In the genomic region with DNA sequence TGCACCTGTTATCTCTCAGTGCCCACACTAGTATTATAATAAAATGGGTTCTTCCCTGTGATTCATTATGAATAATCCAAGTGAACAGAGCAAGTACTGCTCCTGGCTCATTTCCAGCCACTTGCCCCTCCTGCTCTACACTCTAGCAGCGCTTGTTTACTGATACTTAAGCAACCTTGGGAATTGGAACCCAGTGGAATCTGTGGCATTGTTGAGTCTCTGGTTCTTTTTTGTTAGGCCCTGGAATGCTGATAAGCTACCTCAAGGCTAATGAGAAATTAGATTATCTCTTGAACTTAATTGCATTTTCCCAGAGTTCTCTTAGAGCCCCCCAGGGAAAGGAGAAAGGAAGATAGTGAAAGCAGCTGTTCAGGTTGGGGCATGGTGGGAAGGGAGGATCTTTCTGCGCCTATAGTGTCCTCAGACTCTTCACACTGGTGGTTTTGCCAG, we compare ENCODE assay signal across 12 cellular contexts. TPM values are rescaled to one million over a fixed set of nuclear protein-coding genes. Genes with fewer than 3 reads are reported as not detected.
A peak's percentile ranks its signal among the peaks of the same experiment; 100 is the strongest.
DNase-seq lines count a peak whose midpoint lies in the region; ATAC-seq and TF ChIP-seq lines count a peak whose summit lies in the region.
"Had no signal": no experiment of that assay in that cellular context is flagged by ENCODE, and none has a peak within 500 bp of the region (broad histone marks: within the 10 kb centered on the region; RNA-seq: fewer than 3 reads in every experiment).

No MANE protein-coding gene starts in this region.

- no peaks in the 10 kb centered on the region for H3K27me3 Mint-ChIP-seq in H9 (ENCODE audit: low read depth)
- H3K27me3 Mint-ChIP-seq: activated B cell treated with CpG ODN at 0.5 μM for 24 hours; activated naive CD4-positive, alpha-beta T cell treated with anti-CD3 and anti-CD28 coated beads, Interleukin-2, amount 50 U/mL, for 24 hours had no signal

- H3K36me3 ChIP-seq in Karpas-422 (ENCODE audit: insufficient read depth, low read length) = no peaks in the 10 kb centered on the region

- CTCF ChIA-PET in RWPE1 (lab: Yijun Ruan, JAX) = interaction anchor here (0.6 kb wide), 1 partner anchor 418 kb away, joined by 3 read pairs; no protein-coding TSS in a partner anchor

- H3K4me1 Mint-ChIP-seq in H9 = peaks cover 9 to 12% of the 10 kb centered on the region in 2 experiments
- H3K4me1 Mint-ChIP-seq: activated B cell treated with CpG ODN at 0.5 μM for 24 hours; activated naive CD4-positive, alpha-beta T cell treated with anti-CD3 and anti-CD28 coated beads, Interleukin-2, amount 50 U/mL, for 24 hours; CD4-positive, CD25-positive, alpha-beta regulatory T cell had no signal

- H3K14ac ChIP-seq in H9 (ENCODE audit: insufficient read depth, low read length) = no peak overlapping the region

- no peak overlapping the region for H3T11ph ChIP-seq in H9 (ENCODE audit: low read length)

- H2BK5ac ChIP-seq in H9 (ENCODE audit: insufficient read length, low read length) = no peak overlapping the region

- H2AK5ac ChIP-seq in H9 (ENCODE audit: insufficient read length, low read length) = no peak overlapping the region

- no peak overlapping the region for H2BK20ac ChIP-seq in H9 (ENCODE audit: low read depth, low read length, poor library complexity, severe bottlenecking)

- no peak overlapping the region for H3K23ac ChIP-seq in H9 (ENCODE audit: insufficient read length, low read depth, low read length)

- H2BK120ac ChIP-seq in H9 (ENCODE audit: low read depth, low read length, poor library complexity, severe bottlenecking) = no peak overlapping the region

- H3K9me2 ChIP-seq in Karpas-422 (replicated peaks; ENCODE audit: insufficient read depth, low read length) = no peaks in the 10 kb centered on the region

- no peak overlapping the region for H3K4ac ChIP-seq in H9 (ENCODE audit: low read depth, low read length)

- H3K23me2 ChIP-seq in H9 (ENCODE audit: insufficient read length, low read depth, low read length, poor library complexity, severe bottlenecking) = no peaks in the 10 kb centered on the region

- peak overlapping the region; percentile 19 for H3K18ac ChIP-seq in H9 (ENCODE audit: insufficient read length, low read depth, low read length)

- H3K27me3 ChIP-seq in H9 (ENCODE audit: insufficient read depth, low read length) (no peaks in the 10 kb centered on the region), Karpas-422 (ENCODE audit: low read length) (no peaks in the 10 kb centered on the region)

- H2BK12ac ChIP-seq in H9 (ENCODE audit: insufficient read length, low read depth, low read length) = no peak overlapping the region

- H4K8ac ChIP-seq in H9 (replicated peaks; ENCODE audit: insufficient read length, low read depth, low read length) = no peak overlapping the region

- no peak overlapping the region for H2BK15ac ChIP-seq in H9 (ENCODE audit: low read depth, low read length)

- H2AFZ ChIP-seq in H9 (ENCODE audit: low read length) = no peak overlapping the region
- no peak overlapping the region for H2AFZ ChIP-seq in Karpas-422 (ENCODE audit: low read length)

- H4K91ac ChIP-seq in H9 (ENCODE audit: insufficient read length, low read depth, low read length) = no peak overlapping the region

- no CpG with 5 or more reads among the region's 2 CpGs for WGBS in H9 (ENCODE audit: extremely low coverage, insufficient read length, low lambda C conversion rate)

- no peaks in the 10 kb centered on the region for H3K9me3 ChIP-seq in H9 (ENCODE audit: control insufficient read depth, low read depth, low read length)
- no peaks in the 10 kb centered on the region for H3K9me3 ChIP-seq in Karpas-422 (ENCODE audit: low read length)

- TF ChIP-seq CTCF in H9 (conservative IDR thresholded peaks at IDR 0.05) = no peak
- TF ChIP-seq CTCF in RWPE1 (conservative IDR thresholded peaks at IDR 0.05; ENCODE audit: low read depth) = no peak
- TF ChIP-seq CTCF in foreskin fibroblast (IDR thresholded peaks at IDR 0.05; ENCODE audit: low read depth, low read length) = no peak

- no peak overlapping the region for H3K4me3 Mint-ChIP-seq in H9
- H3K4me3 Mint-ChIP-seq: activated B cell treated with CpG ODN at 0.5 μM for 24 hours; activated naive CD4-positive, alpha-beta T cell treated with anti-CD3 and anti-CD28 coated beads, Interleukin-2, amount 50 U/mL, for 24 hours; CD4-positive, CD25-positive, alpha-beta regulatory T cell had no signal

- ATAC-seq in GM19467 (IDR thresholded peaks at IDR 0.05; ENCODE audit: unreplicated experiment) (no peak), GM21786 (IDR thresholded peaks at IDR 0.05; ENCODE audit: unreplicated experiment) (no peak), HG02610 (IDR thresholded peaks at IDR 0.05; ENCODE audit: unreplicated experiment) (no peak)

- no peaks in the 10 kb centered on the region for H3K79me1 ChIP-seq in H9 (ENCODE audit: insufficient read depth, low read depth, low read length, poor library complexity, severe bottlenecking)

- H3K9ac ChIP-seq in H9 (ENCODE audit: extremely low read depth, insufficient read length, low read length) (no peak overlapping the region), Karpas-422 (ENCODE audit: low read length) (no peak overlapping the region)

- no peaks in the 10 kb centered on the region for H3K36me3 Mint-ChIP-seq in H9 (ENCODE audit: insufficient read depth in 1 of 3, low read depth in 3 of 3)
- H3K36me3 Mint-ChIP-seq: activated naive CD4-positive, alpha-beta T cell treated with anti-CD3 and anti-CD28 coated beads, Interleukin-2, amount 50 U/mL, for 24 hours; CD4-positive, CD25-positive, alpha-beta regulatory T cell had no signal

- H3K27ac ChIP-seq in H9 (ENCODE audit: insufficient read length, low read depth, low read length) = no peak overlapping the region
- no peak overlapping the region for H3K27ac ChIP-seq in RWPE1
- H3K27ac ChIP-seq in Karpas-422 (ENCODE audit: low read length) = no peak overlapping the region

- peak overlapping the region in 2 of 3 experiments; percentile 20 to 86; a peak in 3 of 7 replicates for H3K27ac Mint-ChIP-seq in H9
- H3K27ac Mint-ChIP-seq: activated B cell treated with CpG ODN at 0.5 μM for 24 hours; activated naive CD4-positive, alpha-beta T cell treated with anti-CD3 and anti-CD28 coated beads, Interleukin-2, amount 50 U/mL, for 24 hours; CD4-positive, CD25-positive, alpha-beta regulatory T cell had no signal

- H4K5ac ChIP-seq in H9 (ENCODE audit: insufficient read length, low read depth, low read length) = no peak overlapping the region

- H3K4me2 ChIP-seq in H9 (ENCODE audit: insufficient read depth, insufficient read length, low read length) (no peak overlapping the region), Karpas-422 (ENCODE audit: low read depth, low read length, poor library complexity, severe bottlenecking) (no peak overlapping the region)

- no peak overlapping the region for H3K4me3 ChIP-seq in foreskin fibroblast (ENCODE audit: low read depth in 1 of 2, low read length in 2 of 2)
- no peak overlapping the region for H3K4me3 ChIP-seq in Karpas-422 (ENCODE audit: low read length)

- POLR2A ChIA-PET in RWPE1 (lab: Yijun Ruan, JAX; ENCODE audit: low non-redundant PET) = interaction anchor here (0.6 kb wide), 1 partner anchor 25 kb away, joined by 3 read pairs; no protein-coding TSS in a partner anchor

- DNase-seq in A172 (ENCODE audit: low spot score) (peak; percentile 90), H9 (no peak), RWPE1 (ENCODE audit: low spot score) (peak; percentile 44), foreskin fibroblast (peak; percentile 19 to 52), Karpas-422 (no peak)
- DNase-seq: activated B cell treated with CpG ODN at 0.5 μM for 24 hours; CD4-positive, CD25-positive, alpha-beta regulatory T cell had no signal

- no peaks in the 10 kb centered on the region for H3K9me3 Mint-ChIP-seq in H9
- H3K9me3 Mint-ChIP-seq: activated B cell treated with CpG ODN at 0.5 μM for 24 hours; activated naive CD4-positive, alpha-beta T cell treated with anti-CD3 and anti-CD28 coated beads, Interleukin-2, amount 50 U/mL, for 24 hours had no signal

- H4K20me1 ChIP-seq in H9 (ENCODE audit: control insufficient read depth, insufficient read depth, insufficient read length) (no peaks in the 10 kb centered on the region), Karpas-422 (ENCODE audit: insufficient read depth, low read depth, low read length) (no peaks in the 10 kb centered on the region)

- no peaks in the 10 kb centered on the region for H3K4me1 ChIP-seq in H9 (ENCODE audit: insufficient read depth, low read length)
- H3K4me1 ChIP-seq in Karpas-422 (ENCODE audit: low read length) = no peaks in the 10 kb centered on the region

- H3K79me2 ChIP-seq in H9 (ENCODE audit: insufficient read depth, low read length) (no peaks in the 10 kb centered on the region), Karpas-422 (ENCODE audit: low read length) (no peaks in the 10 kb centered on the region)

- no peak overlapping the region for H3K56ac ChIP-seq in H9 (ENCODE audit: insufficient read length, low read depth, low read length)

RNA-seq across cellular contexts. Expression of a gene that starts 34.0 kb away (rescaled TPM):
- total RNA-seq in A172 (2014; rRNA removed; shearing (Covaris generic)) = 13.9 and 14.2 TPM in 2 replicates
- 15.2 and 16.6 TPM in 2 replicates for total RNA-seq in H9 (2021)
- 0.32 and 0.67 TPM in 2 replicates for total RNA-seq in Karpas-422 (2014; rRNA removed; shearing (Covaris generic); ENCODE audit: low replicate concordance)
- total RNA-seq: HT-29 had no signal

Comparison
In these comparisons a context has a peak if more than half of its experiments do, and no peak if none do; other contexts are left out.
1. DNase-seq: peak in A172 (single experiment), RWPE1 (single experiment) and foreskin fibroblast (2 of 2); none in H9 (single experiment) and Karpas-422 (single experiment).